Comparison of ENCODE assay signal across 14 cellular contexts in the genomic region with DNA sequence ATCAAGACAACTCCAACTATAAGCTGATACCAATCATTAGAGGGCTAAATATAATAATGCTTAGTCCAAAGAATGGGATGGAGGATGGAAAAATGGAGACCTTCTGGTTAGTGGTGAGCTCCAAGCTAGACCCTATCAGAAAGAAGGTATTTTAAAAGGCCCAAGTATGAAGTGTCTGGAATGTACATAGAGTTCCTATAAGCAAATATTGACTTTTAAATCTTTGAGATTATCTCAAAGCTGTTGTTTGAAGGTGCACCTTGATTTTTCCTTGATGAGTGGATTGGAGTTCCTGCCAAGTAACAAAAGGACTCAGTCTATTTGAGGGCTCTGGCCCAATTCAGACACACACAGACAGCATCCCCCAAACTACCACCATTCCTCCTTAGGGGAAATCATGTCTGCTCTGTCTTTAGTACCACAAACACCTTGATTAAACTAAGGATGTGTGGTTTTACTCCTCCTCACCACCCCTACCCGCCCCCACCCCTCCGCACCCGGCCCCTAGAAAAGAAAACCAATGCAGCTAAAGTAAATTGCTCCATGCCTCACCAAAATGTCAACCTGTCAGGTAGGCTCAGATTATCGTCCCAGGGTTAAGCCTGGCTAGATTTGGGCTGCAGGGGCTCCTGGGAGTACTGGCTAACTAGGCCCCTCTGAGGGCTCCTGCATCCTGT. TPM values are rescaled to one million over a fixed set of nuclear protein-coding genes. Genes with fewer than 3 reads are reported as not detected.
A peak's percentile ranks its signal among the peaks of the same experiment; 100 is the strongest.
DNase-seq lines count a peak whose midpoint lies in the region; ATAC-seq and TF ChIP-seq lines count a peak whose summit lies in the region.
"Had no signal": no experiment of that assay in that cellular context is flagged by ENCODE, and none has a peak within 500 bp of the region (broad histone marks: within the 10 kb centered on the region; RNA-seq: fewer than 3 reads in every experiment).

No MANE protein-coding gene starts in this region.

- TF ChIP-seq CTCF in type B pancreatic cell (conservative IDR thresholded peaks at IDR 0.05) = no peak

- H3K9me3 Mint-ChIP-seq in activated CD4-positive, alpha-beta T cell treated with anti-CD3 and anti-CD28 coated beads, Interleukin-2, amount 10 ng/mL, durations not matched to agents 7 days and 5 days = peaks cover 20% of the 10 kb centered on the region
- H3K9me3 Mint-ChIP-seq in T-cell (peaks cover 0 to 4% (median 4%) of the 10 kb centered on the region in 3 donors), type B pancreatic cell (peaks cover 4% of the 10 kb centered on the region)
- H3K9me3 Mint-ChIP-seq in stimulated activated effector memory CD8-positive, alpha-beta T cell treated with anti-CD3 and anti-CD28 coated beads, Interleukin-12 subunit alpha, Interleukin-12 subunit beta, amount 100 ng/mL, for 72 hours = peaks cover 5% of the 10 kb centered on the region

- peak in 1 of 4 experiments; percentile 16 for ATAC-seq in T-cell (replicated peaks in 1 of 4)
- ATAC-seq in stimulated activated effector memory CD8-positive, alpha-beta T cell treated with anti-CD3 and anti-CD28 coated beads, Interleukin-12 subunit alpha, Interleukin-12 subunit beta, amount 100 ng/mL, for 72 hours = no peak
- ATAC-seq: heart left ventricle had no signal

- H3K27ac Mint-ChIP-seq in activated CD4-positive, alpha-beta T cell treated with anti-CD3 and anti-CD28 coated beads, Interleukin-2, amount 10 ng/mL, durations not matched to agents 7 days and 5 days = peak overlapping the region; percentile 92
- H3K27ac Mint-ChIP-seq in T-cell (peak overlapping the region; percentile 93 to 94), type B pancreatic cell (no peak overlapping the region)
- peak overlapping the region; percentile 46 for H3K27ac Mint-ChIP-seq in stimulated activated effector memory CD8-positive, alpha-beta T cell treated with anti-CD3 and anti-CD28 coated beads, Interleukin-12 subunit alpha, Interleukin-12 subunit beta, amount 100 ng/mL, for 72 hours
- H3K27ac Mint-ChIP-seq: nephron progenitor cell had no signal

- H3K4me3 Mint-ChIP-seq in activated CD4-positive, alpha-beta T cell treated with anti-CD3 and anti-CD28 coated beads, Interleukin-2, amount 10 ng/mL, durations not matched to agents 7 days and 5 days = peak overlapping the region; percentile 50
- H3K4me3 Mint-ChIP-seq in T-cell (peak overlapping the region in 2 of 3 donors; percentile 43 to 67), type B pancreatic cell (no peak overlapping the region)
- peak overlapping the region; percentile 45 for H3K4me3 Mint-ChIP-seq in stimulated activated effector memory CD8-positive, alpha-beta T cell treated with anti-CD3 and anti-CD28 coated beads, Interleukin-12 subunit alpha, Interleukin-12 subunit beta, amount 100 ng/mL, for 72 hours
- H3K4me3 Mint-ChIP-seq: nephron progenitor cell had no signal

- H3K36me3 Mint-ChIP-seq in activated CD4-positive, alpha-beta T cell treated with anti-CD3 and anti-CD28 coated beads, Interleukin-2, amount 10 ng/mL, durations not matched to agents 7 days and 5 days (ENCODE audit: low read depth) = peaks cover 14% of the 10 kb centered on the region
- no peaks in the 10 kb centered on the region for H3K36me3 Mint-ChIP-seq in T-cell
- peaks cover 14% of the 10 kb centered on the region for H3K36me3 Mint-ChIP-seq in stimulated activated effector memory CD8-positive, alpha-beta T cell treated with anti-CD3 and anti-CD28 coated beads, Interleukin-12 subunit alpha, Interleukin-12 subunit beta, amount 100 ng/mL, for 72 hours
- no peaks in the 10 kb centered on the region for H3K36me3 Mint-ChIP-seq in type B pancreatic cell

- H3K4me1 Mint-ChIP-seq in activated CD4-positive, alpha-beta T cell treated with anti-CD3 and anti-CD28 coated beads, Interleukin-2, amount 10 ng/mL, durations not matched to agents 7 days and 5 days = peaks cover 63% of the 10 kb centered on the region
- peaks cover 50 to 70% (median 60%) of the 10 kb centered on the region in 3 donors for H3K4me1 Mint-ChIP-seq in T-cell
- H3K4me1 Mint-ChIP-seq in stimulated activated effector memory CD8-positive, alpha-beta T cell treated with anti-CD3 and anti-CD28 coated beads, Interleukin-12 subunit alpha, Interleukin-12 subunit beta, amount 100 ng/mL, for 72 hours = peaks cover 77% of the 10 kb centered on the region
- H3K4me1 Mint-ChIP-seq in type B pancreatic cell (ENCODE audit: unreplicated experiment) = peaks cover 24% of the 10 kb centered on the region

- H3K27me3 Mint-ChIP-seq in activated CD4-positive, alpha-beta T cell treated with anti-CD3 and anti-CD28 coated beads, Interleukin-2, amount 10 ng/mL, durations not matched to agents 7 days and 5 days = no peaks in the 10 kb centered on the region
- H3K27me3 Mint-ChIP-seq in T-cell = no peaks in the 10 kb centered on the region
- no peaks in the 10 kb centered on the region for H3K27me3 Mint-ChIP-seq in type B pancreatic cell

- POLR2A ChIA-PET in activated CD4-positive, alpha-beta T cell treated with anti-CD3 and anti-CD28 coated beads, Interleukin-2, amount 10 ng/mL, durations not matched to agents 7 days and 5 days (lab: Charles Lee) = no interaction called here
- POLR2A ChIA-PET in T-cell (lab: Charles Lee) = interaction anchor here in 1 of 2 donors (0.6 kb wide), 2 partner anchors 37 to 227 kb away, joined by 5 read pairs; no protein-coding TSS in a partner anchor

- peak; percentile 12 for DNase-seq in activated CD4-positive, alpha-beta T cell treated with anti-CD3 and anti-CD28 coated beads, Interleukin-2, amount 10 ng/mL, durations not matched to agents 7 days and 5 days
- no peak for DNase-seq in activated CD4-positive, alpha-beta T cell treated with anti-CD3 and anti-CD28 coated beads for 1 hour
- peak in 3 of 34 experiments; percentile 9 to 33 (median 19) for DNase-seq in T-cell
- DNase-seq in central memory CD4-positive, alpha-beta T cell = peak; percentile 35
- peak in 1 of 2 donors; percentile 48 for DNase-seq in stimulated activated effector memory CD8-positive, alpha-beta T cell treated with anti-CD3 and anti-CD28 coated beads, Interleukin-12 subunit alpha, Interleukin-12 subunit beta, amount 100 ng/mL, for 72 hours (ENCODE audit: low spot score in 2 of 2)
- no peak for DNase-seq in HPDE6-E6E7 (ENCODE audit: extremely low spot score)
- no peak for DNase-seq in HT-29 (ENCODE audit: low spot score)
- DNase-seq in type B pancreatic cell (ENCODE audit: extremely low spot score, unreplicated experiment) = no peak
- DNase-seq: effector CD8-positive, alpha-beta T cell; heart left ventricle; NCI-H1694; NCI-H2227 treated with DMSO at 0.1 percent for 48 hours; nephron progenitor cell; tibial artery had no signal

- CTCF ChIA-PET in activated CD4-positive, alpha-beta T cell treated with anti-CD3 and anti-CD28 coated beads, Interleukin-2, amount 10 ng/mL, durations not matched to agents 7 days and 5 days (lab: Charles Lee) = interaction anchor here (1.0 to 1.3 kb wide), 2 partner anchors 16 to 324 kb away, joined by 3 read pairs; no protein-coding TSS in a partner anchor
- CTCF ChIA-PET in T-cell (lab: Charles Lee) = interaction anchor here in 1 of 2 donors (2.0 kb wide), 1 partner anchor 47 kb away, joined by 8 read pairs; no protein-coding TSS in a partner anchor

RNA-seq across cellular contexts. Expression of a gene that starts 59.3 kb away (rescaled TPM):
- 10 to 100 TPM; 31.4 to 34.7 TPM for total RNA-seq in activated CD4-positive, alpha-beta T cell treated with anti-CD3 and anti-CD28 coated beads, Interleukin-2, amount 10 ng/mL, durations not matched to agents 7 days and 5 days
- 1 to 10 TPM; 3.1 to 6.9 (median 6.3) TPM for total RNA-seq in T-cell
- total RNA-seq in HT-29 (2014; rRNA removed; shearing (Covaris generic)) = 6.0 and 6.6 TPM in 2 replicates
- 11.6 and 29.7 TPM in 2 replicates for total RNA-seq in type B pancreatic cell (ENCODE audit: low replicate concordance)

Comparison
In these comparisons a context has a peak if more than half of its experiments do, and no peak if none do; other contexts are left out.
1. DNase-seq: peak in activated CD4-positive, alpha-beta T cell treated with anti-CD3 and anti-CD28 coated beads, Interleukin-2, amount 10 ng/mL, durations not matched to agents 7 days and 5 days (single experiment) and central memory CD4-positive, alpha-beta T cell (single experiment); none in activated CD4-positive, alpha-beta T cell treated with anti-CD3 and anti-CD28 coated beads for 1 hour (single experiment), HPDE6-E6E7 (single experiment), HT-29 (single experiment) and type B pancreatic cell (single experiment).